8 cellular contexts compared by ENCODE assay signal in the genomic region with DNA sequence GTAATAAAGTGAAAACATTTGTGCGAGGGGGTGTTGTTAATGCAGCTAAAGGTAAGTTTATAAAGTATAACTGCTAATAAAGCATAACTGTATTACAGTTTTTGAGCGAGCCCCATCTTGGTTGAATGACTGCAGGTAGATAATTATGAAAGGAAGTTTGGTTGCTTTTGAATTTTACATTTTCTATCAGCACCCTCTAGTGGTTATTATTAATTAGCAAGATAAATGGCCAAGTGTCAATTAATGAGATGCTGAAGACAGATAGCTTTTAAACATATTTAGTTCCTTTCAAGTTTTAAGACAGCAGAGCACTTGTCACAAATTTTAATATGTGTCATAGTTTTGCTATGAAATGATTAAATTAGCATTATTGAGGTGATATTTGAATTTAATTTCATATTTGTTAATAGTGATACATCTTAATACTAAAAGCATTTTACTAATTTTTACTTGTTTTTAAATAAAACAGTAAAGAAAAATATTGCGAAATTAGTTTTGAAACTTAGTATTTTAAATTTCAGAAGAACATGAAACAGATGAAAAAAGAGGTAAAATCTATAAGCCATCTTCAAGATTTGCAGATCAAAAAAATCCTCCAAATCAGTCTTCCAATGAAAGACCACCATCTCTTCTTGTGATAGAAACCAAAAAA. TPM values are rescaled to one million over a fixed set of nuclear protein-coding genes. Genes with fewer than 3 reads are reported as not detected.
DNase-seq lines count a peak whose midpoint lies in the region; ATAC-seq and TF ChIP-seq lines count a peak whose summit lies in the region.

No MANE protein-coding gene starts in this region.

- CTCF ChIA-PET in activated B cell treated with CpG ODN at 0.5 μM for 24 hours (lab: Charles Lee): interaction anchor here (0.6 to 2.0 kb wide), 8 partner anchors 9 to 658 kb away, joined by 3 to 13 read pairs (median 3); a partner anchor contains a TSS
- CTCF ChIA-PET in T-cell (lab: Charles Lee): interaction anchor here (0.5 to 5.7 kb wide), 3 partner anchors 8 to 442 kb away, joined by 5 to 26 read pairs (median 5); a partner anchor contains a TSS

- POLR2A ChIA-PET in activated B cell treated with CpG ODN at 0.5 μM for 24 hours (lab: Charles Lee) (no interaction called here), T-cell (lab: Charles Lee) (interaction anchor here (0.6 to 1.0 kb wide), 2 partner anchors 14 kb away, joined by 3 to 6 read pairs; no protein-coding TSS in a partner anchor)

- WGBS in right lobe of liver (ENCODE audit: insufficient coverage, low coverage, low lambda C conversion rate, missing lambda C conversion rate): 80% methylated on average over 3 of the region's 3 CpGs

- H3K9me3 Mint-ChIP-seq in CD14-positive monocyte: no peaks in the 10 kb centered on the region
- H3K9me3 Mint-ChIP-seq in HFFc6: no peaks in the 10 kb centered on the region
- no peaks in the 10 kb centered on the region for H3K9me3 Mint-ChIP-seq in activated B cell treated with CpG ODN at 0.5 μM for 24 hours
- H3K9me3 Mint-ChIP-seq in T-cell: no peaks in the 10 kb centered on the region

- H3K27ac ChIP-seq in right lobe of liver: no peak overlapping the region

- no peaks in the 10 kb centered on the region for H3K9me3 ChIP-seq in right lobe of liver

- no peak for TF ChIP-seq POLR2A in right lobe of liver (IDR thresholded peaks at IDR 0.05)

- DNase-seq in CD14-positive monocyte (ENCODE audit: low spot score) (no peak), HFFc6 (no peak), activated B cell treated with CpG ODN at 0.5 μM for 24 hours (no peak), right lobe of liver (no peak), head of caudate nucleus (no peak), T-helper 2 cell (no peak), T-cell (no peak), mesenteric fat pad (ENCODE audit: low spot score) (no peak)

- H3K36me3 Mint-ChIP-seq in CD14-positive monocyte (peaks cover 62 to 81% of the 10 kb centered on the region in 2 donors), HFFc6 (ENCODE audit: low read depth) (peaks cover 23% of the 10 kb centered on the region), activated B cell treated with CpG ODN at 0.5 μM for 24 hours (ENCODE audit: low read depth) (peaks cover 73% of the 10 kb centered on the region), T-cell (peaks cover 52% of the 10 kb centered on the region)

- peaks cover 0 to 63% (median 21%) of the 10 kb centered on the region in 4 donors for H3K36me3 ChIP-seq in right lobe of liver

- intact Hi-C loops in CD14-positive monocyte (cut with micrococcal nuclease) (no loop called here), activated B cell treated with CpG ODN at 0.5 μM for 24 hours (cut with micrococcal nuclease) (loop anchor here (1.0 to 2.0 kb wide), 3 partner anchors 15 to 658 kb away; a partner anchor contains a TSS), right lobe of liver (cut with DNase I) (no loop called here), head of caudate nucleus (cut with DNase I) (no loop called here)

- ATAC-seq in activated B cell treated with CpG ODN at 0.5 μM for 24 hours (ENCODE audit: low read depth): no peak
- ATAC-seq in right lobe of liver: peak in 3 of 4 donors; percentile 33 to 49 (median 44)
- ATAC-seq in T-cell (replicated peaks in 1 of 4): no peak

- H3K4me1 Mint-ChIP-seq in CD14-positive monocyte: no peaks in the 10 kb centered on the region
- H3K4me1 Mint-ChIP-seq in HFFc6 (ENCODE audit: low read depth): peaks cover 8% of the 10 kb centered on the region
- H3K4me1 Mint-ChIP-seq in activated B cell treated with CpG ODN at 0.5 μM for 24 hours: peaks cover 10% of the 10 kb centered on the region
- peaks cover 13 to 18% (median 17%) of the 10 kb centered on the region in 3 donors for H3K4me1 Mint-ChIP-seq in T-cell

- peak; percentile 77 for TF ChIP-seq CTCF in CD14-positive monocyte (IDR thresholded peaks at IDR 0.05)
- peak; percentile 82 for TF ChIP-seq CTCF in HFFc6 (IDR thresholded peaks at IDR 0.05)
- TF ChIP-seq CTCF in activated B cell treated with CpG ODN at 0.5 μM for 24 hours (IDR thresholded peaks at IDR 0.05): peak; percentile 79
- peak; percentile 47 to 63 (median 60) for TF ChIP-seq CTCF in right lobe of liver (IDR thresholded peaks at IDR 0.05)

- H3K27me3 ChIP-seq in right lobe of liver: no peaks in the 10 kb centered on the region

- no peak overlapping the region for H3K4me3 ChIP-seq in right lobe of liver

- no peaks in the 10 kb centered on the region for H3K27me3 Mint-ChIP-seq in CD14-positive monocyte (ENCODE audit: low read depth in 3 of 3)
- H3K27me3 Mint-ChIP-seq in HFFc6 (ENCODE audit: insufficient read depth): no peaks in the 10 kb centered on the region
- no peaks in the 10 kb centered on the region for H3K27me3 Mint-ChIP-seq in activated B cell treated with CpG ODN at 0.5 μM for 24 hours
- H3K27me3 Mint-ChIP-seq in T-cell: no peaks in the 10 kb centered on the region

- H3K4me3 Mint-ChIP-seq in CD14-positive monocyte: no peak overlapping the region
- no peak overlapping the region for H3K4me3 Mint-ChIP-seq in HFFc6
- no peak overlapping the region for H3K4me3 Mint-ChIP-seq in activated B cell treated with CpG ODN at 0.5 μM for 24 hours
- no peak overlapping the region for H3K4me3 Mint-ChIP-seq in T-cell

- no peaks in the 10 kb centered on the region for H3K4me1 ChIP-seq in right lobe of liver

- no peak overlapping the region for H3K27ac Mint-ChIP-seq in CD14-positive monocyte
- H3K27ac Mint-ChIP-seq in HFFc6: no peak overlapping the region
- no peak overlapping the region for H3K27ac Mint-ChIP-seq in activated B cell treated with CpG ODN at 0.5 μM for 24 hours
- no peak overlapping the region for H3K27ac Mint-ChIP-seq in T-cell

RNA-seq across cellular contexts. Expression of a gene that starts 15.1 kb away (rescaled TPM):
- 10 to 100 TPM; 51.4 to 70.4 TPM for polyA plus RNA-seq in CD14-positive monocyte
- total RNA-seq in HFFc6 (2021; fragmentation: NEBNext Ultra II Directional; extraction: Animal tissue kit (Norgen Biotek cat#: 25700)): 10 to 100 TPM; 55.3 to 71.4 (median 67.1) TPM
- total RNA-seq in activated B cell treated with CpG ODN at 0.5 μM for 24 hours: 117 and 131 TPM in 2 replicates
- total RNA-seq in right lobe of liver: 10 to 100 TPM; 19.1 to 34.5 (median 26.9) TPM
- total RNA-seq in T-cell: 100 to 1,000 TPM; 113 to 164 (median 122) TPM
- total RNA-seq in mesenteric fat pad: 68.2 TPM

RNA-seq across cellular contexts. Expression of a gene that starts 53.0 kb away (rescaled TPM):
- polyA plus RNA-seq in CD14-positive monocyte: not detected
- under 1 TPM in 4 of 6 experiments, not detected in 2; 0.11 to 0.30 (median 0.17) TPM for total RNA-seq in HFFc6 (2021; fragmentation: NEBNext Ultra II Directional; extraction: Animal tissue kit (Norgen Biotek cat#: 25700))
- total RNA-seq in activated B cell treated with CpG ODN at 0.5 μM for 24 hours (not detected in 2 replicates), right lobe of liver (10 to 100 TPM; 10.2 to 18.6 (median 12.6) TPM), T-cell (not detected), mesenteric fat pad (not detected)

Comparison
In these comparisons a context has a peak if more than half of its experiments do, and no peak if none do; other contexts are left out.
1. ATAC-seq: peak in right lobe of liver (3 of 4); none in activated B cell treated with CpG ODN at 0.5 μM for 24 hours (single experiment) and T-cell (0 of 4).
2. RNA of a gene that starts 53.0 kb away (total RNA-seq): 10.2 to 18.6 TPM in right lobe of liver; 0.11 to 0.30 TPM in HFFc6, not detected in activated B cell treated with CpG ODN at 0.5 μM for 24 hours, not detected in T-cell and not detected in mesenteric fat pad (single experiment); every median in the first group is over 4 times any median in the second.
3. Peak in every context shown above with its lines, with median percentiles within 50 percentile points of each other: CTCF ChIP-seq.